14 cellular contexts compared by ENCODE assay signal in the genomic region with DNA sequence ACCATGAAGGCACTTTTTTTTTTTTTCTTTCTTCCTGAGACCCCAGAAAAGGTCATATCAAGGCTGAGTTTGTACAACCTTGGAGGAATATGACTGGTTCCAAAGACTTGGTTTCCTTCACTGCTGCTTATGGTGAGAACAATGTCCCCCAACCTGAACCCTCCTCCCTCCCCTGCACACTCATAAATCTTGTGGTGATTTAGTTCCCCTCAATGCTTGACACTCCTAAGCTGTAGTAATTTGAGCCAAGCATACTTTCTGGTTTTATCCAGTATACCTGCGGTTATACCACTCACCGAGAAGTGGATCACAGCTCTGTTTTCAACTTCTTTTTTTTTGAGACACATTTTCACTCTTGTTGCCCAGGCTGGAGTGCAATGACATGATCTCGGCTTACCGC.
DNase-seq lines count a peak whose midpoint lies in the region; ATAC-seq and TF ChIP-seq lines count a peak whose summit lies in the region.
"Had no signal": no experiment of that assay in that cellular context is flagged by ENCODE, and none has a peak within 500 bp of the region (broad histone marks: within the 10 kb centered on the region; RNA-seq: fewer than 3 reads in every experiment).

No MANE protein-coding gene starts in this region.

- no peak for TF ChIP-seq EP300 in sigmoid colon (IDR thresholded peaks at IDR 0.05)

- no peak overlapping the region for H3K4me3 ChIP-seq in sigmoid colon
- H3K4me3 ChIP-seq: K562 had no signal

- no peaks in the 10 kb centered on the region for H3K27me3 Mint-ChIP-seq in chondrocyte (ENCODE audit: low read depth)

- H3K4me1 Mint-ChIP-seq in chondrocyte (ENCODE audit: low read depth): peaks cover 46% of the 10 kb centered on the region

- intact Hi-C loops in sigmoid colon (cut with DNase I): loop anchor here (2.0 to 10.0 kb wide), 5 partner anchors 93 to 928 kb away; a partner anchor contains a TSS

- no peak for ATAC-seq in GM18909 (IDR thresholded peaks at IDR 0.05; ENCODE audit: poor library complexity, unreplicated experiment)
- no peak for ATAC-seq in GM19467 (IDR thresholded peaks at IDR 0.05; ENCODE audit: unreplicated experiment)
- ATAC-seq: K562, natural killer cell had no signal

- peak overlapping the region; percentile 85 to 99 (median 97) for H3K27ac ChIP-seq in sigmoid colon

- H3K9me3 Mint-ChIP-seq in chondrocyte (ENCODE audit: low read depth): no peaks in the 10 kb centered on the region
- H3K9me3 Mint-ChIP-seq: natural killer cell had no signal

- H3K4me1 ChIP-seq in sigmoid colon: peaks cover 0 to 21% (median 18%) of the 10 kb centered on the region in 4 donors

- no peaks in the 10 kb centered on the region for H3K9me3 ChIP-seq in sigmoid colon

- H3K27me3 ChIP-seq in sigmoid colon: no peaks in the 10 kb centered on the region

- WGBS in sigmoid colon, 2 donors: 91% methylated on average over 4 of the region's 4 CpGs

- H3K27ac Mint-ChIP-seq in chondrocyte (ENCODE audit: unreplicated experiment): peak overlapping the region; percentile 100
- H3K27ac Mint-ChIP-seq: natural killer cell had no signal

- TF ChIP-seq CTCF in chondrocyte (IDR thresholded peaks at IDR 0.05): no peak
- no peak for TF ChIP-seq CTCF in sigmoid colon (IDR thresholded peaks at IDR 0.05)

- no peaks in the 10 kb centered on the region for H3K36me3 ChIP-seq in sigmoid colon

- DNase-seq in Daoy (ENCODE audit: low read depth) (peak; percentile 48), NCI-H146 treated with DMSO at 0.1 percent for 48 hours (lab: John Stamatoyannopoulos, UW; ENCODE audit: unreplicated experiment) (peak; percentile 33), chondrocyte (ENCODE audit: low spot score) (no peak), sigmoid colon (no peak), amygdala (lab: John Stamatoyannopoulos, UW) (no peak)
- DNase-seq in activated effector memory CD4-positive, alpha-beta T cell treated with Interleukin-2 at 50 U/mL for 16 hours: no peak
- DNase-seq: activated CD4-positive, CD25-positive, alpha-beta regulatory T cell; activated effector memory CD4-positive, alpha-beta T cell treated with anti-CD3 and anti-CD28 coated beads, Interleukin-2, amount 50 U/mL, for 16 hours; DMS79 treated with DMSO at 0.1 percent for 48 hours; natural killer cell; stimulated activated CD4-positive, alpha-beta T cell treated with anti-CD3 and anti-CD28 coated beads, Interleukin-4, amount 100 ng/mL, for 1 hour had no signal

- no peaks in the 10 kb centered on the region for H3K36me3 Mint-ChIP-seq in chondrocyte (ENCODE audit: low read depth)
- H3K36me3 Mint-ChIP-seq: natural killer cell had no signal

- H3K4me3 Mint-ChIP-seq in chondrocyte (ENCODE audit: unreplicated experiment): no peak overlapping the region

- TF ChIP-seq POLR2A in sigmoid colon (IDR thresholded peaks at IDR 0.05): no peak

Comparison
In these comparisons a context has a peak if more than half of its experiments do, and no peak if none do; other contexts are left out.
1. DNase-seq: peak in Daoy (single experiment) and NCI-H146 treated with DMSO at 0.1 percent for 48 hours (single experiment); none in chondrocyte (single experiment), sigmoid colon (single experiment), activated effector memory CD4-positive, alpha-beta T cell treated with Interleukin-2 at 50 U/mL for 16 hours (single experiment) and amygdala (0 of 56).